ENCODE assay signal across 12 cellular contexts in genomic region chr14:97723834-97724770, GRCh38.
DNase-seq lines count a peak whose midpoint lies in the region; FAIRE-seq and TF ChIP-seq lines count a peak whose summit lies in the region.
"Had no signal": no experiment of that assay in that cellular context is flagged by ENCODE, and none has a peak within 500 bp of the region (broad histone marks: within the 10 kb centered on the region; RNA-seq: fewer than 3 reads in every experiment).

No MANE protein-coding gene starts in this region.

- peaks cover 9% of the 10 kb centered on the region for H3K36me3 Mint-ChIP-seq in T-helper 1 cell treated with Interleukin-12 subunit alpha and Interleukin-12 subunit beta and Interleukin-4 antibody, amounts not matched to agents 30 μg/mL and 1 μg/mL, for 36 hours (ENCODE audit: low read depth)
- H3K36me3 Mint-ChIP-seq in activated naive CD8-positive, alpha-beta T cell treated with anti-CD3 and anti-CD28 coated beads for 36 hours, result peaks cover 4% of the 10 kb centered on the region

- no peaks in the 10 kb centered on the region for H3K4me1 ChIP-seq in rectal smooth muscle tissue (ENCODE audit: control insufficient read depth, insufficient read depth, low read length)

- peak overlapping the region; percentile 97 for H3K27ac Mint-ChIP-seq in T-helper 1 cell treated with Interleukin-12 subunit alpha and Interleukin-12 subunit beta and Interleukin-4 antibody, amounts not matched to agents 30 μg/mL and 1 μg/mL, for 36 hours
- H3K27ac Mint-ChIP-seq in activated naive CD8-positive, alpha-beta T cell treated with anti-CD3 and anti-CD28 coated beads for 36 hours, result peak overlapping the region; percentile 94

- no peak for DNase-seq in GM12892 (ENCODE audit: insufficient read length)
- peak; percentile 30 for DNase-seq in activated naive CD8-positive, alpha-beta T cell treated with anti-CD3 and anti-CD28 coated beads for 36 hours
- DNase-seq in kidney tubule cell (ENCODE audit: low spot score), result no peak
- no peak for DNase-seq in HCEC 1CT
- no peak for DNase-seq in GDM1 (lab: John Stamatoyannopoulos, UW)
- DNase-seq: glutamatergic neuron, left colon had no signal

- H3K36me3 ChIP-seq in rectal smooth muscle tissue (ENCODE audit: control insufficient read depth, insufficient read depth, low read length), result no peaks in the 10 kb centered on the region

- H3K9ac ChIP-seq in rectal smooth muscle tissue (ENCODE audit: low read length), result no peak overlapping the region

- H3K27ac ChIP-seq in rectal smooth muscle tissue (ENCODE audit: low read depth, low read length), result no peak overlapping the region

- H3K4me3 Mint-ChIP-seq in T-helper 1 cell treated with Interleukin-12 subunit alpha and Interleukin-12 subunit beta and Interleukin-4 antibody, amounts not matched to agents 30 μg/mL and 1 μg/mL, for 36 hours, result peak overlapping the region; percentile 78
- H3K4me3 Mint-ChIP-seq in activated naive CD8-positive, alpha-beta T cell treated with anti-CD3 and anti-CD28 coated beads for 36 hours, result peak overlapping the region; percentile 77

- H3K27me3 ChIP-seq in rectal smooth muscle tissue (ENCODE audit: control insufficient read depth, insufficient read depth, low read length), result no peaks in the 10 kb centered on the region

- peaks cover 48% of the 10 kb centered on the region for H3K4me1 Mint-ChIP-seq in T-helper 1 cell treated with Interleukin-12 subunit alpha and Interleukin-12 subunit beta and Interleukin-4 antibody, amounts not matched to agents 30 μg/mL and 1 μg/mL, for 36 hours (ENCODE audit: low read depth)
- peaks cover 45% of the 10 kb centered on the region for H3K4me1 Mint-ChIP-seq in activated naive CD8-positive, alpha-beta T cell treated with anti-CD3 and anti-CD28 coated beads for 36 hours

- TF ChIP-seq POLR2A in GM12892 (IDR thresholded peaks at IDR 0.05; ENCODE audit: low read depth, low read length), result no peak

- peaks cover 5% of the 10 kb centered on the region for H3K9me3 Mint-ChIP-seq in T-helper 1 cell treated with Interleukin-12 subunit alpha and Interleukin-12 subunit beta and Interleukin-4 antibody, amounts not matched to agents 30 μg/mL and 1 μg/mL, for 36 hours
- H3K9me3 Mint-ChIP-seq in activated naive CD8-positive, alpha-beta T cell treated with anti-CD3 and anti-CD28 coated beads for 36 hours, result peaks cover 9% of the 10 kb centered on the region

- FAIRE-seq in GM12892 (lab: Jason Lieb, UNC), result peak; percentile 33
- FAIRE-seq: GM18507, RCC 7860, TTC549 had no signal

- no peaks in the 10 kb centered on the region for H3K27me3 Mint-ChIP-seq in T-helper 1 cell treated with Interleukin-12 subunit alpha and Interleukin-12 subunit beta and Interleukin-4 antibody, amounts not matched to agents 30 μg/mL and 1 μg/mL, for 36 hours (ENCODE audit: low read depth)
- H3K27me3 Mint-ChIP-seq in activated naive CD8-positive, alpha-beta T cell treated with anti-CD3 and anti-CD28 coated beads for 36 hours, result no peaks in the 10 kb centered on the region

- H3K4me3 ChIP-seq in rectal smooth muscle tissue (ENCODE audit: low read length), result peak overlapping the region; percentile 7
